Comparison of ENCODE assay signal across 15 cellular contexts in the genomic region with DNA sequence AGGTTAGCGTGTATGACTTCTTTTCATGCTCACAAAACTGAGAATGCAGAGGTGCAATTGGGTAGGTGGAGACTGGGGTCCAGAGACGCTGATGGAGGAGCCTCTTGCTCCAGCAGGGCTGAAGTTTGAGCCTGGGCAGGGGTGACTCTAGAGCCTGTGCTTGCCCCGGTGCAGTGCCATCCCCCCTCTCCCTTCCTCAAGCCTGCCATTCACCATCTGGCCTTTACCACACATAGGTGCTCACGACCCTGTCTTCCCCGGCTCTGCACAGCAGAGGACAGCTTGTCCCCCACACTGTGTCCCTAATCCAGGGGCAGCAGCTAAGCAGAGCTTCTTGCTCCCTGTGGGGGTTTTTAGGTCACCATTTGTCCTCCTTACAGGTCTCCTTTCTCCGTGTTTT.
"Had no signal": no experiment of that assay in that cellular context is flagged by ENCODE, and none has a peak within 500 bp of the region (broad histone marks: within the 10 kb centered on the region; RNA-seq: fewer than 3 reads in every experiment).

No MANE protein-coding gene starts in this region.

- H3K36me3 ChIP-seq: uterus had no signal

- DNase-seq: activated CD4-positive, alpha-beta T cell treated with anti-CD3 and anti-CD28 coated beads, Interleukin-2, amount 50 U/mL, for 4 hours; activated effector memory CD4-positive, alpha-beta T cell treated with anti-CD3 and anti-CD28 coated beads, Interleukin-2, amount 50 U/mL, for 16 hours; activated T-cell treated with anti-CD3 and anti-CD28 coated beads, Interleukin-2, amount 50 U/mL, for 72 hours; adrenal gland; dermis blood vessel endothelial cell; effector memory CD4-positive, alpha-beta T cell; lower lobe of right lung; nucleus accumbens; retina; stimulated activated CD8-positive, alpha-beta memory T cell treated with anti-CD3 and anti-CD28 coated beads, Interleukin-4, amount 100 ng/mL, for 48 hours; stimulated activated naive CD4-positive, alpha-beta T cell treated with Interleukin-2 at 50 U/mL for 16 hours; uterus had no signal

- H3K27me3 ChIP-seq: adrenal gland, tibial nerve, uterus had no signal

- H3K9me3 Mint-ChIP-seq: nephron had no signal

- H3K4me1 Mint-ChIP-seq: nephron had no signal

- ATAC-seq: activated naive CD4-positive, alpha-beta T cell treated with anti-CD3 and anti-CD28 coated beads, Interleukin-2, amount 50 U/mL, for 72 hours had no signal

- H3K4me3 ChIP-seq: adrenal gland, lower lobe of right lung, tibial nerve, uterus had no signal

- H3K4me3 Mint-ChIP-seq: activated T-cell treated with anti-CD3 and anti-CD28 coated beads, Interleukin-2, amount 50 U/mL, for 72 hours; nephron had no signal

- H3K27ac ChIP-seq: adrenal gland, lower lobe of right lung, tibial nerve, uterus had no signal

- H3K9me3 ChIP-seq: adrenal gland, lower lobe of right lung, uterus had no signal

- H3K4me1 ChIP-seq: adrenal gland, uterus had no signal

- H3K27ac Mint-ChIP-seq: activated T-cell treated with anti-CD3 and anti-CD28 coated beads, Interleukin-2, amount 50 U/mL, for 72 hours; nephron had no signal
